In the genomic region with DNA sequence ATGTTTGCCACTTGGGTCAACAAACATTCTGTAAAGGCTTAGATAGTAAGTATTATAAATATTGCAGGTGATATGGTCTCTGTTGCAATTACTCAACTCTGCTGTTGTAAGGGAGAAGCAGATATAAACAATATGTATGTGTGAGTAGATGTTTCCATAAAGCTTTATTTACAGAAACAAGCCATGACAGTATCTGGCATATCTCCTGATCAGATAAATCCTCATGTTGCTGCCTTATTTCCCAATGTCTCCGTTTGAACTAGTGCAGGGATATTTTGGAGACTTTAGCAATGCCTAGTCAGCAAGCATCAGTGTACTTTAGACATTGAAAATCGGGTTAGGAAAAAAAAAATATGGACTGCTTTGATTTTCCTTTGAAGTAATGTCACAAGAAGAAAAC, we compare ENCODE assay signal across 16 cellular contexts.
DNase-seq lines count a peak whose midpoint lies in the region; ATAC-seq lines count a peak whose summit lies in the region.
"Had no signal": no experiment of that assay in that cellular context is flagged by ENCODE, and none has a peak within 500 bp of the region (broad histone marks: within the 10 kb centered on the region; RNA-seq: fewer than 3 reads in every experiment).

No MANE protein-coding gene starts in this region.

- no peaks in the 10 kb centered on the region for H3K27me3 ChIP-seq in HAP-1 (ENCODE audit: low read depth)
- H3K27me3 ChIP-seq in trophoblast cell (ENCODE audit: insufficient read depth, low read length) = no peaks in the 10 kb centered on the region
- H3K27me3 ChIP-seq: BLaER1 treated with 17β-estradiol and CSF1 and Interleukin-3, amounts not matched to agents 10 nM and 100 nM had no signal

- no peak overlapping the region for H4K91ac ChIP-seq in trophoblast cell (ENCODE audit: low read depth, low read length)

- H3K14ac ChIP-seq in trophoblast cell (ENCODE audit: low read length) = no peak overlapping the region

- in situ Hi-C loops in HAP-1 (cut with MboI; ENCODE audit: low sequenced_read_pairs) = no loop called here

- no peak overlapping the region for H3K18ac ChIP-seq in trophoblast cell (ENCODE audit: low read length)

- no peak overlapping the region for H2BK12ac ChIP-seq in trophoblast cell (ENCODE audit: low read length)

- no peak overlapping the region for H3K9ac ChIP-seq in trophoblast cell (ENCODE audit: low read length)
- H3K9ac ChIP-seq: BLaER1 treated with 17β-estradiol and CSF1 and Interleukin-3, amounts not matched to agents 10 nM and 100 nM; GM23248 had no signal

- H3K79me2 ChIP-seq in trophoblast cell (ENCODE audit: control insufficient read depth, insufficient read depth, low read length, poor library complexity) = no peaks in the 10 kb centered on the region

- no peak overlapping the region for H3K4me2 ChIP-seq in trophoblast cell (ENCODE audit: low read length)
- H3K4me2 ChIP-seq: BLaER1 treated with 17β-estradiol and CSF1 and Interleukin-3, amounts not matched to agents 10 nM and 100 nM had no signal

- DNase-seq in EH (ENCODE audit: low read depth) (peak; percentile 4), amniotic epithelial cell (ENCODE audit: low read depth) (peak; percentile 83), fibroblast of peridontal ligament (ENCODE audit: extremely low read depth) (peak; percentile 5), iris pigment epithelial cell (ENCODE audit: low read depth) (peak; percentile 60), HAP-1 (ENCODE audit: low spot score in 2 of 2) (no peak), trophoblast cell (no peak)
- DNase-seq: CD4-positive, CD25-positive, alpha-beta regulatory T cell; DMS53; GM23248; H7 had no signal

- H3K36me3 ChIP-seq in HAP-1 (replicated peaks) = no peaks in the 10 kb centered on the region
- H3K36me3 ChIP-seq in trophoblast cell (ENCODE audit: control insufficient read depth in 1 of 2, insufficient read depth in 2 of 2, low read length in 2 of 2) = no peaks in the 10 kb centered on the region
- H3K36me3 ChIP-seq: BLaER1 treated with 17β-estradiol and CSF1 and Interleukin-3, amounts not matched to agents 10 nM and 100 nM had no signal

- no peaks in the 10 kb centered on the region for H3K9me3 ChIP-seq in HAP-1
- H3K9me3 ChIP-seq in trophoblast cell (ENCODE audit: insufficient read depth, low read depth, low read length) = no peaks in the 10 kb centered on the region
- H3K9me3 ChIP-seq: BLaER1 treated with 17β-estradiol and CSF1 and Interleukin-3, amounts not matched to agents 10 nM and 100 nM had no signal

- no peak overlapping the region for H2AFZ ChIP-seq in trophoblast cell (ENCODE audit: insufficient read depth, low read length, poor library complexity)
- H2AFZ ChIP-seq: GM23248 had no signal

- H3K4me1 ChIP-seq in HAP-1 (no peaks in the 10 kb centered on the region), trophoblast cell (ENCODE audit: control insufficient read depth in 1 of 2, insufficient read depth in 2 of 2, low read length in 2 of 2) (no peaks in the 10 kb centered on the region)
- H3K4me1 ChIP-seq: BLaER1 treated with 17β-estradiol and CSF1 and Interleukin-3, amounts not matched to agents 10 nM and 100 nM had no signal

- WGBS in trophoblast cell (ENCODE audit: extremely low coverage, insufficient coverage, insufficient read length) = no CpG with 5 or more reads among the region's 2 CpGs

- no peak overlapping the region for H3K27ac ChIP-seq in trophoblast cell (ENCODE audit: low read depth, low read length)
- H3K27ac ChIP-seq: BLaER1 treated with 17β-estradiol and CSF1 and Interleukin-3, amounts not matched to agents 10 nM and 100 nM; GM23248; HL-60 had no signal

- H3K4me3 ChIP-seq in HAP-1 (no peak overlapping the region), trophoblast cell (ENCODE audit: low read depth, low read length) (no peak overlapping the region)
- H3K4me3 ChIP-seq: BLaER1 treated with 17β-estradiol and CSF1 and Interleukin-3, amounts not matched to agents 10 nM and 100 nM; GM12878; GM23248; K562 had no signal

- no peak overlapping the region for H4K12ac ChIP-seq in trophoblast cell (ENCODE audit: low read depth, low read length)

- no peak overlapping the region for H2BK120ac ChIP-seq in trophoblast cell (ENCODE audit: insufficient read depth, low read length, poor library complexity)

- H2AK5ac ChIP-seq in trophoblast cell (ENCODE audit: low read length) = no peak overlapping the region

- H3K4ac ChIP-seq in trophoblast cell (ENCODE audit: low read depth, low read length) = no peak overlapping the region

- no peak overlapping the region for H3K23ac ChIP-seq in trophoblast cell (ENCODE audit: low read length)

- H3K79me1 ChIP-seq in trophoblast cell (ENCODE audit: low read length) = no peaks in the 10 kb centered on the region

- H2BK5ac ChIP-seq in trophoblast cell (ENCODE audit: low read depth, low read length, poor library complexity) = no peak overlapping the region

- no peak for ATAC-seq in HG02623 (IDR thresholded peaks at IDR 0.05; ENCODE audit: unreplicated experiment)
- ATAC-seq in HG02840 (IDR thresholded peaks at IDR 0.05; ENCODE audit: low FRiP score, unreplicated experiment) = no peak
- ATAC-seq: GM12878, K562 had no signal

- no peak overlapping the region for H4K8ac ChIP-seq in trophoblast cell (ENCODE audit: low read depth, low read length)

Comparison
In these comparisons a context has a peak if more than half of its experiments do, and no peak if none do; other contexts are left out.
1. DNase-seq: peak in EH (single experiment), amniotic epithelial cell (single experiment), fibroblast of peridontal ligament (single experiment) and iris pigment epithelial cell (single experiment); none in HAP-1 (0 of 2) and trophoblast cell (0 of 2).